Comparison of ENCODE assay signal across 8 cellular contexts in the genomic region with DNA sequence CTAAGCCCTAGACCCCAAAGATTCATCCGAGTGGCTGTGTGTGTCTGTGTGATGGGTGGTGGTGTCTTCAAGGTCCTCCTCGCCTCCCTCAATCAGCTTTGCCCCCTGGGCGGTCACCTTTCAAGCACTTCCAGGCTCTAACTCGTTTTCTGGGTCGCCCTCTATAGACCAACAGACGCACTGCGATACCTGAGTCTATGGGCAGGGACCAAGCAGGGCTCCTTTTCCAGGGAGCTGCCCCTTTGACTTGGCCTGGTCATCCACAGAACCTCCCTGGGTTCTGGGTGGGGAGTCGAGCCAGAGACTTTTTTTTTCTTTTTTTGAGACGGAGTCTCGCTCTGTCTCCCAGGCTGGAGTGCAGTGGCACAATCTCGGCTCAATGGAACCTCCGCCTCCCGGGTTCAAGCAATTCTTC. TPM values are rescaled to one million over a fixed set of nuclear protein-coding genes. Genes with fewer than 3 reads are reported as not detected.
DNase-seq lines count a peak whose midpoint lies in the region; ATAC-seq and TF ChIP-seq lines count a peak whose summit lies in the region.

No MANE protein-coding gene starts in this region.

- peak; percentile 83 for TF ChIP-seq CTCF in GM06990 (IDR thresholded peaks at IDR 0.05; ENCODE audit: insufficient read depth, low read length, poor library complexity, severe bottlenecking)
- TF ChIP-seq CTCF in transverse colon (IDR thresholded peaks at IDR 0.05): peak; percentile 55 to 81 (median 68)

- H3K79me2 ChIP-seq in Karpas-422 (ENCODE audit: low read length) (peaks cover 6% of the 10 kb centered on the region), trophoblast cell (ENCODE audit: control insufficient read depth, insufficient read depth, low read length, poor library complexity) (peaks cover 4% of the 10 kb centered on the region)

- H2BK120ac ChIP-seq in trophoblast cell (ENCODE audit: insufficient read depth, low read length, poor library complexity): no peak overlapping the region

- H3K27ac ChIP-seq in Karpas-422 (ENCODE audit: low read length): no peak overlapping the region
- H3K27ac ChIP-seq in SJSA1: no peak overlapping the region
- H3K27ac ChIP-seq in trophoblast cell (ENCODE audit: low read depth, low read length): no peak overlapping the region
- H3K27ac ChIP-seq in transverse colon: peak overlapping the region; percentile 85 to 93 (median 90)

- peak overlapping the region; percentile 95; the same call in 1 of the 2 replicates for H2AFZ ChIP-seq in Karpas-422 (ENCODE audit: low read length)
- H2AFZ ChIP-seq in trophoblast cell (ENCODE audit: insufficient read depth, low read length, poor library complexity): peak overlapping the region; percentile 42

- peaks cover 4% of the 10 kb centered on the region for H3K36me3 Mint-ChIP-seq in activated naive CD4-positive, alpha-beta T cell treated with anti-CD3 and anti-CD28 coated beads for 36 hours (ENCODE audit: low read depth)

- peaks cover 15% of the 10 kb centered on the region for H3K4me1 ChIP-seq in Karpas-422 (ENCODE audit: low read length)
- H3K4me1 ChIP-seq in SJSA1 (replicated peaks): peaks cover 7% of the 10 kb centered on the region; the same call in 1 of the 2 replicates
- peaks cover 0 to 10% of the 10 kb centered on the region in 2 experiments for H3K4me1 ChIP-seq in trophoblast cell (ENCODE audit: control insufficient read depth in 1 of 2, insufficient read depth in 2 of 2, low read length in 2 of 2)
- peaks cover 8 to 18% (median 14%) of the 10 kb centered on the region in 4 donors for H3K4me1 ChIP-seq in transverse colon

- intact Hi-C loops in activated naive CD4-positive, alpha-beta T cell treated with anti-CD3 and anti-CD28 coated beads for 36 hours (cut with micrococcal nuclease): loop anchor here (1.0 to 10.0 kb wide), 8 partner anchors 46 to 1483 kb away; partner anchors contain the start of genes GOLGA2, ODF2, SWI5 and TOR1A
- intact Hi-C loops in transverse colon (cut with DNase I; ENCODE audit: low total_unique reads): loop anchor here (5.0 kb wide), 1 partner anchor 54 kb away; no protein-coding TSS in a partner anchor

- in situ Hi-C loops in transverse colon (cut with MboI; ENCODE audit: low pct_ligation_motif_present in 1 of 4, low pct_unique_long_range_greater_than_20kb in 1 of 4, low sequenced_read_pairs in 3 of 4): no loop called here

- H3K4me1 Mint-ChIP-seq in activated naive CD4-positive, alpha-beta T cell treated with anti-CD3 and anti-CD28 coated beads for 36 hours (ENCODE audit: low read depth): peaks cover 5% of the 10 kb centered on the region

- no peak for ATAC-seq in HG03108 (IDR thresholded peaks at IDR 0.05; ENCODE audit: unreplicated experiment)

- no peak overlapping the region for H3K23ac ChIP-seq in trophoblast cell (ENCODE audit: low read length)

- TF ChIP-seq EP300 in transverse colon (IDR thresholded peaks at IDR 0.05; ENCODE audit: low read depth): no peak

- CTCF ChIA-PET in activated naive CD4-positive, alpha-beta T cell treated with anti-CD3 and anti-CD28 coated beads for 36 hours (lab: Charles Lee): interaction anchor here (0.5 to 1.5 kb wide), 22 partner anchors 8 to 949 kb away, joined by 3 to 11 read pairs (median 4); partner anchors contain the start of genes GOLGA2, SWI5 and URM1

- no peaks in the 10 kb centered on the region for H3K9me2 ChIP-seq in Karpas-422 (replicated peaks; ENCODE audit: insufficient read depth, low read length)

- no peak overlapping the region for H3K14ac ChIP-seq in trophoblast cell (ENCODE audit: low read length)

- peak overlapping the region; percentile 93 for H3K4me3 Mint-ChIP-seq in activated naive CD4-positive, alpha-beta T cell treated with anti-CD3 and anti-CD28 coated beads for 36 hours

- H2AK5ac ChIP-seq in trophoblast cell (ENCODE audit: low read length): no peak overlapping the region

- peaks cover 6% of the 10 kb centered on the region for H3K79me1 ChIP-seq in trophoblast cell (ENCODE audit: low read length)

- no peaks in the 10 kb centered on the region for H3K9me3 Mint-ChIP-seq in activated naive CD4-positive, alpha-beta T cell treated with anti-CD3 and anti-CD28 coated beads for 36 hours

- peak overlapping the region; percentile 96 for H3K4me2 ChIP-seq in Karpas-422 (ENCODE audit: low read depth, low read length, poor library complexity, severe bottlenecking)
- peak overlapping the region; percentile 98 for H3K4me2 ChIP-seq in trophoblast cell (ENCODE audit: low read length)

- no peaks in the 10 kb centered on the region for H4K20me1 ChIP-seq in Karpas-422 (ENCODE audit: insufficient read depth, low read depth, low read length)

- TF ChIP-seq POLR2A in transverse colon (IDR thresholded peaks at IDR 0.05): no peak

- no peaks in the 10 kb centered on the region for H3K27me3 Mint-ChIP-seq in activated naive CD4-positive, alpha-beta T cell treated with anti-CD3 and anti-CD28 coated beads for 36 hours (ENCODE audit: low read depth)

- H2BK12ac ChIP-seq in trophoblast cell (ENCODE audit: low read length): no peak overlapping the region

- H3K18ac ChIP-seq in trophoblast cell (ENCODE audit: low read length): no peak overlapping the region

- H3K27me3 ChIP-seq in GM06990 (replicated peaks; ENCODE audit: control insufficient read depth, insufficient read depth, low read length) (no peaks in the 10 kb centered on the region), Karpas-422 (ENCODE audit: low read length) (no peaks in the 10 kb centered on the region), SJSA1 (replicated peaks) (no peaks in the 10 kb centered on the region), trophoblast cell (ENCODE audit: insufficient read depth, low read length) (no peaks in the 10 kb centered on the region), transverse colon (no peaks in the 10 kb centered on the region)

- H3K9me3 ChIP-seq in Karpas-422 (ENCODE audit: low read length) (no peaks in the 10 kb centered on the region), SJSA1 (replicated peaks) (no peaks in the 10 kb centered on the region), trophoblast cell (ENCODE audit: insufficient read depth, low read depth, low read length) (peaks cover 3% of the 10 kb centered on the region), transverse colon (no peaks in the 10 kb centered on the region)

- no CpG with 5 or more reads among the region's 13 CpGs for WGBS in trophoblast cell (ENCODE audit: extremely low coverage, insufficient coverage, insufficient read length)
- WGBS in transverse colon (ENCODE audit: low coverage in 1 of 2), 2 donors: 32% methylated on average over 13 of the region's 13 CpGs; no CpG with 5 or more reads in 1 of the 2 donors

- no peak overlapping the region for H4K8ac ChIP-seq in trophoblast cell (ENCODE audit: low read depth, low read length)

- H3K36me3 ChIP-seq in GM06990 (ENCODE audit: control insufficient read depth, insufficient read depth, low read length) (peaks cover 11% of the 10 kb centered on the region), Karpas-422 (ENCODE audit: insufficient read depth, low read length) (peaks cover 3% of the 10 kb centered on the region; the same call in 1 of the 2 replicates), SJSA1 (peaks cover 28% of the 10 kb centered on the region), trophoblast cell (ENCODE audit: control insufficient read depth in 1 of 2, insufficient read depth in 2 of 2, low read length in 2 of 2) (peaks cover 29 to 31% of the 10 kb centered on the region in 2 experiments), transverse colon (peaks cover 0 to 8% (median 4%) of the 10 kb centered on the region in 4 donors)

- H2BK5ac ChIP-seq in trophoblast cell (ENCODE audit: low read depth, low read length, poor library complexity): no peak overlapping the region

- H3K4ac ChIP-seq in trophoblast cell (ENCODE audit: low read depth, low read length): no peak overlapping the region

- no peak overlapping the region for H4K91ac ChIP-seq in trophoblast cell (ENCODE audit: low read depth, low read length)

- H3K27ac Mint-ChIP-seq in activated naive CD4-positive, alpha-beta T cell treated with anti-CD3 and anti-CD28 coated beads for 36 hours: peak overlapping the region; percentile 59

- peak; percentile 45 for DNase-seq in GM06990 (ENCODE audit: extremely low read depth, insufficient read length)
- DNase-seq in Karpas-422: peak; percentile 91
- DNase-seq in SJSA1 (ENCODE audit: low read depth in 1 of 2, low spot score in 2 of 2): peak; percentile 64 to 78
- peak; percentile 83 for DNase-seq in activated naive CD4-positive, alpha-beta T cell treated with anti-CD3 and anti-CD28 coated beads for 36 hours
- DNase-seq in glomerular visceral epithelial cell (ENCODE audit: extremely low spot score): peak; percentile 79
- peak; percentile 68 to 87 for DNase-seq in trophoblast cell
- peak; percentile 83 for DNase-seq in transverse colon

- H3K4me3 ChIP-seq in GM06990 (replicated peaks; ENCODE audit: low read depth, low read length) (peak overlapping the region; percentile 80), Karpas-422 (ENCODE audit: low read length) (peak overlapping the region; percentile 98), SJSA1 (peak overlapping the region; percentile 67), trophoblast cell (ENCODE audit: low read depth, low read length) (peak overlapping the region; percentile 83), transverse colon (peak overlapping the region; percentile 59 to 86 (median 80))

- no peak overlapping the region for H4K12ac ChIP-seq in trophoblast cell (ENCODE audit: low read depth, low read length)

- peak overlapping the region; percentile 88 for H3K9ac ChIP-seq in Karpas-422 (ENCODE audit: low read length)
- H3K9ac ChIP-seq in trophoblast cell (ENCODE audit: low read length): no peak overlapping the region

RNA-seq across cellular contexts. Expression of gene SLC27A4, which starts 1.1 kb away (rescaled TPM):
- 18.5 and 24.4 TPM in 2 replicates for total RNA-seq in Karpas-422 (2014; rRNA removed; shearing (Covaris generic); ENCODE audit: low replicate concordance)
- 23.3 and 26.4 TPM in 2 replicates for total RNA-seq in SJSA1 (2014; rRNA removed; shearing (Covaris generic))
- total RNA-seq in activated naive CD4-positive, alpha-beta T cell treated with anti-CD3 and anti-CD28 coated beads for 36 hours: 1 to 10 TPM; 5.7 to 6.8 TPM
- polyA plus RNA-seq in trophoblast cell (2013): 15.7 and 17.3 TPM in 2 replicates
- 10 to 100 TPM; 26.3 to 92.4 (median 44.2) TPM for total RNA-seq in transverse colon

RNA-seq across cellular contexts. Expression of gene COQ4, which starts 18.8 kb away (rescaled TPM):
- total RNA-seq in Karpas-422 (2014; rRNA removed; shearing (Covaris generic); ENCODE audit: low replicate concordance): 28.3 and 40.1 TPM in 2 replicates
- total RNA-seq in SJSA1 (2014; rRNA removed; shearing (Covaris generic)): 27.8 and 36.6 TPM in 2 replicates
- 10 to 100 TPM; 27.8 to 29.6 TPM for total RNA-seq in activated naive CD4-positive, alpha-beta T cell treated with anti-CD3 and anti-CD28 coated beads for 36 hours
- 24.9 and 26.1 TPM in 2 replicates for polyA plus RNA-seq in trophoblast cell (2013)
- 100 to 1,000 TPM in 3 of 4 donors, 10 to 100 TPM in 1; 90.8 to 117 (median 109) TPM for total RNA-seq in transverse colon

RNA-seq across cellular contexts. Expression of gene TRUB2, which starts 19.2 kb away (rescaled TPM):
- total RNA-seq in Karpas-422 (2014; rRNA removed; shearing (Covaris generic); ENCODE audit: low replicate concordance): 20.8 and 28.2 TPM in 2 replicates
- 8.4 and 18.3 TPM in 2 replicates for total RNA-seq in SJSA1 (2014; rRNA removed; shearing (Covaris generic))
- total RNA-seq in activated naive CD4-positive, alpha-beta T cell treated with anti-CD3 and anti-CD28 coated beads for 36 hours: 10 to 100 TPM; 28.0 to 29.4 TPM
- polyA plus RNA-seq in trophoblast cell (2013): 13.3 and 13.9 TPM in 2 replicates
- total RNA-seq in transverse colon: 10 to 100 TPM in 3 of 4 donors, 1 to 10 TPM in 1; 6.0 to 47.0 (median 12.5) TPM

RNA-seq across cellular contexts. Expression of gene URM1, which starts 29.7 kb away (rescaled TPM):
- 22.7 and 33.4 TPM in 2 replicates for total RNA-seq in Karpas-422 (2014; rRNA removed; shearing (Covaris generic); ENCODE audit: low replicate concordance)
- 22.7 and 35.0 TPM in 2 replicates for total RNA-seq in SJSA1 (2014; rRNA removed; shearing (Covaris generic))
- 10 to 100 TPM; 44.4 to 45.2 TPM for total RNA-seq in activated naive CD4-positive, alpha-beta T cell treated with anti-CD3 and anti-CD28 coated beads for 36 hours
- 35.0 and 35.4 TPM in 2 replicates for polyA plus RNA-seq in trophoblast cell (2013)
- total RNA-seq in transverse colon: 10 to 100 TPM; 24.7 to 37.5 (median 27.9) TPM

Comparison
In these comparisons a context has a peak if more than half of its experiments do, and no peak if none do; other contexts are left out.
1. H3K27ac ChIP-seq: peak in transverse colon (4 of 4); none in Karpas-422 (single experiment), SJSA1 (single experiment) and trophoblast cell (single experiment).
2. Peak in every context shown above with its lines, with median percentiles within 50 percentile points of each other: DNase-seq and H3K4me3 ChIP-seq.